ENCODE assay signal across 8 cellular contexts in genomic region chr7:104208421-104208780, GRCh38. TPM values are rescaled to one million over a fixed set of nuclear protein-coding genes. Genes with fewer than 3 reads are reported as not detected.
A peak's percentile ranks its signal among the peaks of the same experiment; 100 is the strongest.
DNase-seq lines count a peak whose midpoint lies in the region; TF ChIP-seq lines count a peak whose summit lies in the region.

No MANE protein-coding gene starts in this region.

- H3K4me2 ChIP-seq in fibroblast of lung (ENCODE audit: extremely low read depth, insufficient read depth, low read length) (peak overlapping the region; percentile 96), trophoblast cell (ENCODE audit: low read length) (peak overlapping the region; percentile 85)

- H3K36me3 ChIP-seq in GM06990 (ENCODE audit: control insufficient read depth, insufficient read depth, low read length) (no peaks in the 10 kb centered on the region; the same call in 1 of the 2 replicates), SK-N-MC (ENCODE audit: insufficient read depth, low read length) (peaks cover 8% of the 10 kb centered on the region), fibroblast of lung (ENCODE audit: control insufficient read depth, insufficient read depth, low read length) (no peaks in the 10 kb centered on the region), trophoblast cell (ENCODE audit: control insufficient read depth in 1 of 2, insufficient read depth in 2 of 2, low read length in 2 of 2) (peaks cover 0 to 2% of the 10 kb centered on the region in 2 experiments)

- TF ChIP-seq CTCF in GM06990 (IDR thresholded peaks at IDR 0.05; ENCODE audit: insufficient read depth, low read length, poor library complexity, severe bottlenecking) (no peak), fibroblast of lung (conservative IDR thresholded peaks at IDR 0.05 in 1 of 2, IDR thresholded peaks at IDR 0.05 in 1 of 2; ENCODE audit: low read depth in 1 of 2, low read length in 2 of 2) (no peak)

- H2AFZ ChIP-seq in fibroblast of lung (ENCODE audit: low read length) (peak overlapping the region; percentile 94), trophoblast cell (ENCODE audit: insufficient read depth, low read length, poor library complexity) (peak overlapping the region; percentile 75)

- peaks cover 32% of the 10 kb centered on the region for H3K79me2 ChIP-seq in fibroblast of lung (ENCODE audit: control insufficient read depth, insufficient read depth, low read length)
- peaks cover 2% of the 10 kb centered on the region for H3K79me2 ChIP-seq in trophoblast cell (ENCODE audit: control insufficient read depth, insufficient read depth, low read length, poor library complexity)

- H4K91ac ChIP-seq in trophoblast cell (ENCODE audit: low read depth, low read length) = peak overlapping the region; percentile 70

- H3K27ac ChIP-seq in SK-N-MC = no peak overlapping the region
- H3K27ac ChIP-seq in fibroblast of lung (ENCODE audit: insufficient read depth, low read length) = peak overlapping the region; percentile 84
- no peak overlapping the region for H3K27ac ChIP-seq in trophoblast cell (ENCODE audit: low read depth, low read length)

- H3K4me3 ChIP-seq in GM06990 (replicated peaks; ENCODE audit: low read depth, low read length) = peak overlapping the region; percentile 87
- H3K4me3 ChIP-seq in SK-N-MC = peak overlapping the region; percentile 97
- H3K4me3 ChIP-seq in fibroblast of lung (replicated peaks in 1 of 4; ENCODE audit: control extremely low read depth in 1 of 4, insufficient read depth in 1 of 4, low read depth in 3 of 4, low read length in 4 of 4) = peak overlapping the region; percentile 75 to 95 (median 89)
- no peak overlapping the region for H3K4me3 ChIP-seq in trophoblast cell (ENCODE audit: low read depth, low read length)

- H3K14ac ChIP-seq in trophoblast cell (ENCODE audit: low read length) = peak overlapping the region; percentile 45

- no peaks in the 10 kb centered on the region for H4K20me1 ChIP-seq in fibroblast of lung (ENCODE audit: control insufficient read depth, extremely low read depth, insufficient read depth, low read length)

- DNase-seq in GM06990 (ENCODE audit: extremely low read depth, insufficient read length) = no peak
- DNase-seq in SK-N-MC (ENCODE audit: low read depth, low spot score) = no peak
- no peak for DNase-seq in fibroblast of lung (ENCODE audit: low read depth in 2 of 2)
- no peak for DNase-seq in trophoblast cell
- no peak for DNase-seq in hepatic stellate cell (ENCODE audit: low spot score)
- no peak for DNase-seq in AG20443 (ENCODE audit: low spot score)
- no peak for DNase-seq in activated CD4-positive, CD25-positive, alpha-beta regulatory T cell treated with anti-CD3 and anti-CD28 coated beads, Interleukin-2, amount 50 U/mL, for 72 hours
- DNase-seq in ureter (ENCODE audit: low spot score) = no peak

- H3K79me1 ChIP-seq in trophoblast cell (ENCODE audit: low read length) = peaks cover 6% of the 10 kb centered on the region

- no peak overlapping the region for H2BK12ac ChIP-seq in trophoblast cell (ENCODE audit: low read length)

- H3K4ac ChIP-seq in trophoblast cell (ENCODE audit: low read depth, low read length) = peak overlapping the region; percentile 35

- no peak overlapping the region for H3K18ac ChIP-seq in trophoblast cell (ENCODE audit: low read length)

- H2BK5ac ChIP-seq in trophoblast cell (ENCODE audit: low read depth, low read length, poor library complexity) = no peak overlapping the region

- H3K27me3 ChIP-seq in GM06990 (replicated peaks; ENCODE audit: control insufficient read depth, insufficient read depth, low read length) (no peaks in the 10 kb centered on the region), fibroblast of lung (ENCODE audit: control insufficient read depth, insufficient read depth, low read length) (no peaks in the 10 kb centered on the region), trophoblast cell (ENCODE audit: insufficient read depth, low read length) (no peaks in the 10 kb centered on the region)

- H3K4me1 ChIP-seq in fibroblast of lung (ENCODE audit: control insufficient read depth, extremely low read depth, insufficient read depth, low read length) = peaks cover 2% of the 10 kb centered on the region
- H3K4me1 ChIP-seq in trophoblast cell (ENCODE audit: control insufficient read depth in 1 of 2, insufficient read depth in 2 of 2, low read length in 2 of 2) = peaks cover 2 to 3% of the 10 kb centered on the region in 2 experiments

- no peak overlapping the region for H3K23ac ChIP-seq in trophoblast cell (ENCODE audit: low read length)

- H2BK120ac ChIP-seq in trophoblast cell (ENCODE audit: insufficient read depth, low read length, poor library complexity) = no peak overlapping the region

- peak overlapping the region; percentile 75 for H4K12ac ChIP-seq in trophoblast cell (ENCODE audit: low read depth, low read length)

- WGBS in trophoblast cell (ENCODE audit: extremely low coverage, insufficient coverage, insufficient read length) = no CpG with 5 or more reads among the region's 7 CpGs

- H3K9me3 ChIP-seq in SK-N-MC (ENCODE audit: low read depth, low read length) (no peaks in the 10 kb centered on the region), fibroblast of lung (ENCODE audit: control insufficient read depth, insufficient read depth, low read depth, low read length) (no peaks in the 10 kb centered on the region), trophoblast cell (ENCODE audit: insufficient read depth, low read depth, low read length) (no peaks in the 10 kb centered on the region)

- peak overlapping the region; percentile 98 for H3K9ac ChIP-seq in SK-N-MC (ENCODE audit: insufficient read length)
- peak overlapping the region; percentile 76 for H3K9ac ChIP-seq in fibroblast of lung (ENCODE audit: insufficient read depth, low read length)
- H3K9ac ChIP-seq in trophoblast cell (ENCODE audit: low read length) = peak overlapping the region; percentile 97

- peak overlapping the region; percentile 95 for H4K8ac ChIP-seq in trophoblast cell (ENCODE audit: low read depth, low read length)

- peak overlapping the region; percentile 37 for H2AK5ac ChIP-seq in trophoblast cell (ENCODE audit: low read length)

RNA-seq across cellular contexts. Expression of gene ORC5, which starts 0.6 kb away (rescaled TPM):
- 18.8 and 22.9 TPM in 2 replicates for total RNA-seq in fibroblast of lung
- polyA plus RNA-seq in fibroblast of lung = 12.1 and 14.3 TPM in 2 replicates
- polyA plus RNA-seq in fibroblast of lung (2012) = 15.1 and 21.6 TPM in 2 replicates
- polyA minus RNA-seq in fibroblast of lung (ENCODE audit: low replicate concordance) = 2.2 and 10.1 TPM in 2 replicates
- 11.5 and 11.8 TPM in 2 replicates for polyA plus RNA-seq in trophoblast cell (2013)
- 26.4 TPM for total RNA-seq in ureter
